5 cellular contexts compared by ENCODE assay signal in the genomic region with DNA sequence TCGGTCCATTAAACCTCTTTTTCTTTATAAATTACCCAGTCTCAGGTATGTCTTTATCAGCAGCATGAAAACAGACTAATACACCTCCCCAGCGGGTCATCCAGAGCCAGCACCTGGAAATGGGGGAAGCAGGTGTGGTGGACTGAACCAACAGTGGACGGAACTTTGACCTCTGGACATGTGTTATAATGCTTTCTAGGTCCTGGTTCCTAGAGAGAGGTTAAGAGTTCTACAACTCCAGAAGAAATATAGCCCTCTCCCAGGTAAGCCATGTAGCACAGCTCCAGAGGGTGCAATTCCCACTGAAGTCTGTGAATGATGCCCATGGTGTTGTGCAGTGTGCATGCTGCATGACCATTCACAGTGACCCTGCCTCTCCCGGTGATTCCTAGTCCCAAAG. TPM values are rescaled to one million over a fixed set of nuclear protein-coding genes. Genes with fewer than 3 reads are reported as not detected.
"Had no signal": no experiment of that assay in that cellular context is flagged by ENCODE, and none has a peak within 500 bp of the region (broad histone marks: within the 10 kb centered on the region; RNA-seq: fewer than 3 reads in every experiment).

No MANE protein-coding gene starts in this region.

- ATAC-seq: GM23338, K562 had no signal

- H3K9me3 Mint-ChIP-seq: GM23338, H9 had no signal

- H3K27ac Mint-ChIP-seq: GM23338, H9 had no signal

- H3K4me3 Mint-ChIP-seq: GM23338, H9 had no signal

- DNase-seq: H9, HCEC 1CT had no signal

- H3K4me3 ChIP-seq: GM23338, K562 had no signal

RNA-seq across cellular contexts. Expression of gene STAT4, which starts 49.1 kb away (rescaled TPM):
- total RNA-seq: HT-29, K562 had no signal
